ENCODE assay signal across 34 cellular contexts in the genomic region with DNA sequence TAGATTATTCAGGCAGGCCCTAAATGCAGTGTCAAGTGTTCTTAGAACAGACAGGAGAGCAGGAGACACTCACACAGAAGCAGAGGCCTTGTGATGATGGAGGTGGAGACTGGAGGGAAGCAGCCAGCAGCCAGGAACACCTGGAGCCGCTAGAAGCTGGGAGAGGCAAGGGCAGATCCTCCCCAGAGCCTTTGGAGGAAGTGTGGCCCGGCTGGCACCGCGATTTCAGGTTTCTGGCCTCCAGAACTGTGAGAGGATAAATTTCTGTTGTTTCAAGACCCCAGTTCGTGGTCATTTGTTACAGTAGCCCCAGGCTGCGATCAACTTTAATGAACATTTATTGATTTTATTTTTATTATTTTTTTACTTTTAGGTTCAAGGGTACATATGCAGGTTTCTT.
"Had no signal": no experiment of that assay in that cellular context is flagged by ENCODE, and none has a peak within 500 bp of the region (broad histone marks: within the 10 kb centered on the region; RNA-seq: fewer than 3 reads in every experiment).

No MANE protein-coding gene starts in this region.

- DNase-seq: Karpas-422, Kasumi-1, KG1, MG63, MM.1S, MV-4-11, NCI-H1048, NCI-H1092, NCI-H1092 treated with DMSO at 0.1 percent for 48 hours, NCI-H1105, NCI-H1105 treated with DMSO at 0.1 percent for 48 hours, NCI-H1417, NCI-H1417 treated with DMSO at 0.1 percent for 48 hours, NCI-H1436, NCI-H1436 treated with DMSO at 0.1 percent for 48 hours, NCI-H146, NCI-H1694, NCI-H1694 treated with DMSO at 0.1 percent for 48 hours, NCI-H187, NCI-H187 treated with DMSO at 0.1 percent for 48 hours, NCI-H1930, NCI-H2029, NCI-H2029 treated with DMSO at 0.1 percent for 48 hours, NCI-H2081, NCI-H2081 treated with DMSO at 0.1 percent for 48 hours, NCI-H2107, NCI-H2171, NCI-H2171 treated with DMSO at 0.1 percent for 48 hours, NCI-H2227 treated with DMSO at 0.1 percent for 48 hours, NCI-H226, NCI-H345, NCI-H446, NCI-H446 treated with DMSO at 0.1 percent for 48 hours, NCI-H510A had no signal
